In the genomic region with DNA sequence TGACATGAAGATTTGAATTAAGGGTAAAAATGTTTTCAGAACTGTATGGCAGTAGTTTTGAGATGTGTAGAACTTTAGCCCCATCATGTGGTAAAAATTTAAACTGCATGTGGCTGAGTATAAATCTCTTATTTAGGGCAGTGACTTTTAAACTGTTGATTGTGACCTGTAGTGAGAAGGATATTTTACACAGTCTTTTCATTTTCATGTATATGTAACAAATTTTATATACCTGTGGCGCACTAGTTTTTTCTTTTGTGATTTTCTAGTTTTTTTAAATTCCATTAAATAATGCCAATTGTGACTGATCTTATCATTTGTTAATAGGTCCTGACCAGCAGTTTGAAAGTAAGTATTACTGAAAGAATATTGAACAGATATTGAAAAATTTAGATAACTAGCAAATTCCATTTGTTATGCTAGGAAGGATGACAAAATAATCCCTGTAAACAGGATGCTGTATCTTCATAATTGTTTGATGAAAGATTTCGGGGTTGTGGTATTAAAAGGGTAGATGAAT, we compare ENCODE assay signal across 7 cellular contexts. TPM values are rescaled to one million over a fixed set of nuclear protein-coding genes. Genes with fewer than 3 reads are reported as not detected.
DNase-seq lines count a peak whose midpoint lies in the region; ATAC-seq and TF ChIP-seq lines count a peak whose summit lies in the region.

No MANE protein-coding gene starts in this region.

- peaks cover 10% of the 10 kb centered on the region for H3K36me3 Mint-ChIP-seq in activated CD4-positive, alpha-beta memory T cell treated with anti-CD3 and anti-CD28 coated beads for 36 hours

- H3K4me1 ChIP-seq in osteoblast (ENCODE audit: insufficient read depth, low read length): peaks cover 13% of the 10 kb centered on the region

- H3K4me2 ChIP-seq in osteoblast (ENCODE audit: insufficient read depth, low read length): no peak overlapping the region

- H2AFZ ChIP-seq in osteoblast (ENCODE audit: low read length): no peak overlapping the region

- H4K20me1 ChIP-seq in osteoblast (ENCODE audit: insufficient read depth, low read length): peaks cover 34% of the 10 kb centered on the region

- H3K9me3 ChIP-seq in osteoblast (ENCODE audit: low read depth, low read length): no peaks in the 10 kb centered on the region

- no peaks in the 10 kb centered on the region for H3K27me3 Mint-ChIP-seq in activated CD4-positive, alpha-beta memory T cell treated with anti-CD3 and anti-CD28 coated beads for 36 hours

- peak overlapping the region; percentile 56 for H3K27ac Mint-ChIP-seq in activated CD4-positive, alpha-beta memory T cell treated with anti-CD3 and anti-CD28 coated beads for 36 hours

- H3K4me3 ChIP-seq in fibroblast of villous mesenchyme (ENCODE audit: low read depth, low read length): no peak overlapping the region
- no peak overlapping the region for H3K4me3 ChIP-seq in osteoblast (ENCODE audit: insufficient read depth, low read length)

- H3K27me3 ChIP-seq in osteoblast (ENCODE audit: insufficient read depth, low read length): no peaks in the 10 kb centered on the region

- H3K27ac ChIP-seq in osteoblast (ENCODE audit: low read depth, low read length): no peak overlapping the region

- H3K4me3 Mint-ChIP-seq in activated CD4-positive, alpha-beta memory T cell treated with anti-CD3 and anti-CD28 coated beads for 36 hours: no peak overlapping the region

- ATAC-seq in GM19463 (IDR thresholded peaks at IDR 0.05; ENCODE audit: unreplicated experiment): peak; percentile 53

- peaks cover 51% of the 10 kb centered on the region for H3K4me1 Mint-ChIP-seq in activated CD4-positive, alpha-beta memory T cell treated with anti-CD3 and anti-CD28 coated beads for 36 hours (ENCODE audit: low read depth)

- no peaks in the 10 kb centered on the region for H3K9me3 Mint-ChIP-seq in activated CD4-positive, alpha-beta memory T cell treated with anti-CD3 and anti-CD28 coated beads for 36 hours

- CTCF ChIA-PET in activated CD4-positive, alpha-beta memory T cell treated with anti-CD3 and anti-CD28 coated beads for 36 hours (lab: Charles Lee): interaction anchor here (1.4 to 2.4 kb wide), 2 partner anchors 83 to 310 kb away, joined by 5 to 23 read pairs; no protein-coding TSS in a partner anchor

- DNase-seq in DMS53 (lab: John Stamatoyannopoulos, UW): peak; percentile 72
- peak; percentile 18 for DNase-seq in NCI-H146 treated with DMSO at 0.1 percent for 48 hours (lab: John Stamatoyannopoulos, UW; ENCODE audit: unreplicated experiment)
- DNase-seq in activated CD4-positive, alpha-beta memory T cell treated with anti-CD3 and anti-CD28 coated beads for 36 hours: no peak
- peak; percentile 74 for DNase-seq in fibroblast of villous mesenchyme (ENCODE audit: low read depth)
- DNase-seq in osteoblast (ENCODE audit: insufficient read length, low spot score, missing footprints): peak; percentile 37
- DNase-seq in activated effector memory CD4-positive, alpha-beta T cell treated with Interleukin-2 at 50 U/mL for 16 hours: no peak

- intact Hi-C loops in activated CD4-positive, alpha-beta memory T cell treated with anti-CD3 and anti-CD28 coated beads for 36 hours (cut with micrococcal nuclease): loop anchor here (1.0 to 5.0 kb wide), 5 partner anchors 46 to 949 kb away; a partner anchor contains a TSS

- POLR2A ChIA-PET in activated CD4-positive, alpha-beta memory T cell treated with anti-CD3 and anti-CD28 coated beads for 36 hours (lab: Charles Lee): no interaction called here

- H3K79me2 ChIP-seq in osteoblast (ENCODE audit: insufficient read depth, low read length): peaks cover 82% of the 10 kb centered on the region

- H3K36me3 ChIP-seq in osteoblast (ENCODE audit: insufficient read depth, low read length): no peaks in the 10 kb centered on the region

- TF ChIP-seq CTCF in fibroblast of villous mesenchyme (IDR thresholded peaks at IDR 0.05; ENCODE audit: insufficient read depth, low read depth, low read length): peak; percentile 81
- TF ChIP-seq CTCF in osteoblast (IDR thresholded peaks at IDR 0.05; ENCODE audit: extremely low read depth, low read depth, low read length): peak; percentile 85

RNA-seq across cellular contexts. Expression of a gene that starts 47.2 kb away (rescaled TPM):
- 10 to 100 TPM; 94.1 to 98.5 TPM for total RNA-seq in activated CD4-positive, alpha-beta memory T cell treated with anti-CD3 and anti-CD28 coated beads for 36 hours
- total RNA-seq in fibroblast of villous mesenchyme (43.2 and 73.0 TPM in 2 replicates), osteoblast (56.8 and 59.2 TPM in 2 replicates)

Comparison
In these comparisons a context has a peak if more than half of its experiments do, and no peak if none do; other contexts are left out.
1. DNase-seq: peak in DMS53 (single experiment), NCI-H146 treated with DMSO at 0.1 percent for 48 hours (single experiment), fibroblast of villous mesenchyme (single experiment) and osteoblast (single experiment); none in activated CD4-positive, alpha-beta memory T cell treated with anti-CD3 and anti-CD28 coated beads for 36 hours (single experiment) and activated effector memory CD4-positive, alpha-beta T cell treated with Interleukin-2 at 50 U/mL for 16 hours (single experiment).